In genomic region chr15:78760091-78760882, GRCh38 we compare ENCODE assay signal across 8 cellular contexts. TPM values are rescaled to one million over a fixed set of nuclear protein-coding genes. Genes with fewer than 3 reads are reported as not detected.
A peak's percentile ranks its signal among the peaks of the same experiment; 100 is the strongest.
DNase-seq lines count a peak whose midpoint lies in the region; ATAC-seq and TF ChIP-seq lines count a peak whose summit lies in the region.
"Not testable (repeated sequence)": the region's sequence is repeated elsewhere in the genome, so short reads cannot be mapped to it uniquely, and the experiment has no call there.

No MANE protein-coding gene starts in this region.

- H3K4me3 ChIP-seq in CD4-positive, CD25-positive, alpha-beta regulatory T cell (ENCODE audit: low read depth, low read length); Karpas-422 (ENCODE audit: low read length); esophagus muscularis mucosa; stomach smooth muscle (ENCODE audit: low read length in 2 of 2): not testable (repeated sequence)

- H3K36me3 ChIP-seq in CD4-positive, CD25-positive, alpha-beta regulatory T cell (ENCODE audit: control insufficient read depth, insufficient read depth, low read length); Karpas-422 (ENCODE audit: insufficient read depth, low read length); esophagus muscularis mucosa; stomach smooth muscle (ENCODE audit: control insufficient read depth in 2 of 2, insufficient read depth in 2 of 2, low read length in 2 of 2): not testable (repeated sequence)

- not testable (repeated sequence) for H3K9me3 Mint-ChIP-seq in CD4-positive, CD25-positive, alpha-beta regulatory T cell; T-cell; activated naive CD8-positive, alpha-beta T cell treated with anti-CD3 and anti-CD28 coated beads, Interleukin-2, amount 10 ng/mL, durations not matched to agents 7 days and 5 days

- not testable (repeated sequence) for TF ChIP-seq CTCF in esophagus muscularis mucosa (IDR thresholded peaks at IDR 0.05)

- not testable (repeated sequence) for H2AFZ ChIP-seq in Karpas-422 (ENCODE audit: low read length)

- H3K9me2 ChIP-seq in Karpas-422 (replicated peaks; ENCODE audit: insufficient read depth, low read length): not testable (repeated sequence)

- not testable (repeated sequence) for H4K20me1 ChIP-seq in Karpas-422 (ENCODE audit: insufficient read depth, low read depth, low read length)

- H3K27me3 Mint-ChIP-seq in CD4-positive, CD25-positive, alpha-beta regulatory T cell; T-cell; activated naive CD8-positive, alpha-beta T cell treated with anti-CD3 and anti-CD28 coated beads, Interleukin-2, amount 10 ng/mL, durations not matched to agents 7 days and 5 days: not testable (repeated sequence)

- TF ChIP-seq POLR2A in esophagus muscularis mucosa (IDR thresholded peaks at IDR 0.05; ENCODE audit: low read depth): not testable (repeated sequence)

- not testable (repeated sequence) for ATAC-seq in CD4-positive, CD25-positive, alpha-beta regulatory T cell (ENCODE audit: low read depth in 2 of 2); T-cell (replicated peaks in 1 of 4); activated naive CD8-positive, alpha-beta T cell treated with anti-CD3 and anti-CD28 coated beads, Interleukin-2, amount 10 ng/mL, durations not matched to agents 7 days and 5 days (ENCODE audit: low read depth)

- H3K4me3 Mint-ChIP-seq in CD4-positive, CD25-positive, alpha-beta regulatory T cell: peak overlapping the region in 1 of 4 donors; percentile 43
- H3K4me3 Mint-ChIP-seq in T-cell: peak overlapping the region in 1 of 3 donors; percentile 67
- not testable (repeated sequence) for H3K4me3 Mint-ChIP-seq in activated naive CD8-positive, alpha-beta T cell treated with anti-CD3 and anti-CD28 coated beads, Interleukin-2, amount 10 ng/mL, durations not matched to agents 7 days and 5 days

- peaks cover 25% of the 10 kb centered on the region for H3K4me1 ChIP-seq in CD4-positive, CD25-positive, alpha-beta regulatory T cell (ENCODE audit: control insufficient read depth, insufficient read depth, low read length, poor library complexity, severe bottlenecking)
- H3K4me1 ChIP-seq in Karpas-422 (ENCODE audit: low read length) (peaks cover 79% of the 10 kb centered on the region), esophagus muscularis mucosa (peaks cover 33 to 52% (median 49%) of the 10 kb centered on the region in 4 donors), stomach smooth muscle (ENCODE audit: control insufficient read depth, insufficient read depth, low read length) (peaks cover 28% of the 10 kb centered on the region)

- not testable (repeated sequence) for H3K9me3 ChIP-seq in CD4-positive, CD25-positive, alpha-beta regulatory T cell (ENCODE audit: control insufficient read depth in 2 of 2, low read length in 2 of 2); Karpas-422 (ENCODE audit: low read length); esophagus muscularis mucosa; stomach smooth muscle (ENCODE audit: control insufficient read depth in 2 of 2, low read length in 2 of 2)

- 38% methylated on average over 3 of the region's 13 CpGs for WGBS in esophagus muscularis mucosa

- not testable (repeated sequence) for H3K27me3 ChIP-seq in CD4-positive, CD25-positive, alpha-beta regulatory T cell (ENCODE audit: control insufficient read depth, insufficient read depth, low read length); Karpas-422 (ENCODE audit: low read length); esophagus muscularis mucosa; stomach smooth muscle (ENCODE audit: control insufficient read depth in 1 of 2, insufficient read depth in 2 of 2, low read length in 2 of 2)

- DNase-seq in CD4-positive, CD25-positive, alpha-beta regulatory T cell; T-cell; esophagus muscularis mucosa (ENCODE audit: extremely low spot score): not testable (repeated sequence)
- peak; percentile 82 for DNase-seq in Karpas-422
- DNase-seq in activated naive CD8-positive, alpha-beta T cell treated with anti-CD3 and anti-CD28 coated beads, Interleukin-2, amount 10 ng/mL, durations not matched to agents 7 days and 5 days: peak; percentile 26
- DNase-seq in islet precursor cell: peak; percentile 48
- DNase-seq in nucleus accumbens (lab: John Stamatoyannopoulos, UW): peak in 44 of 56 donors; percentile 7 to 75 (median 38)

- H3K27ac ChIP-seq in CD4-positive, CD25-positive, alpha-beta regulatory T cell (ENCODE audit: insufficient read depth, low read length, poor library complexity, severe bottlenecking): not testable (repeated sequence)
- H3K27ac ChIP-seq in Karpas-422 (ENCODE audit: low read length) (peak overlapping the region; percentile 99), esophagus muscularis mucosa (replicated peaks in 1 of 4) (peak overlapping the region; percentile 38 to 66 (median 60)), stomach smooth muscle (ENCODE audit: low read length) (peak overlapping the region; percentile 37)

- H3K9ac ChIP-seq in Karpas-422 (ENCODE audit: low read length): peak overlapping the region; percentile 76
- not testable (repeated sequence) for H3K9ac ChIP-seq in stomach smooth muscle (ENCODE audit: low read length in 2 of 2)

- peak overlapping the region; percentile 79 for H3K4me2 ChIP-seq in Karpas-422 (ENCODE audit: low read depth, low read length, poor library complexity, severe bottlenecking)

- CTCF ChIA-PET in T-cell (lab: Charles Lee): not testable (repeated sequence)

- TF ChIP-seq EP300 in esophagus muscularis mucosa (IDR thresholded peaks at IDR 0.05): not testable (repeated sequence)

- H3K36me3 Mint-ChIP-seq in CD4-positive, CD25-positive, alpha-beta regulatory T cell; T-cell; activated naive CD8-positive, alpha-beta T cell treated with anti-CD3 and anti-CD28 coated beads, Interleukin-2, amount 10 ng/mL, durations not matched to agents 7 days and 5 days: not testable (repeated sequence)

- POLR2A ChIA-PET in T-cell (lab: Charles Lee): not testable (repeated sequence)
- POLR2A ChIA-PET in activated naive CD8-positive, alpha-beta T cell treated with anti-CD3 and anti-CD28 coated beads, Interleukin-2, amount 10 ng/mL, durations not matched to agents 7 days and 5 days (lab: Charles Lee): interaction anchor here (1.3 to 1.5 kb wide), 2 partner anchors 9 to 114 kb away, joined by 3 to 4 read pairs; no protein-coding TSS in a partner anchor

- peaks cover 0 to 37% (median 11%) of the 10 kb centered on the region in 4 donors for H3K4me1 Mint-ChIP-seq in CD4-positive, CD25-positive, alpha-beta regulatory T cell
- peaks cover 22 to 37% (median 35%) of the 10 kb centered on the region in 3 donors for H3K4me1 Mint-ChIP-seq in T-cell
- H3K4me1 Mint-ChIP-seq in activated naive CD8-positive, alpha-beta T cell treated with anti-CD3 and anti-CD28 coated beads, Interleukin-2, amount 10 ng/mL, durations not matched to agents 7 days and 5 days: peaks cover 17% of the 10 kb centered on the region

- H3K27ac Mint-ChIP-seq in CD4-positive, CD25-positive, alpha-beta regulatory T cell: peak overlapping the region in 2 of 3 donors; percentile 62 to 76
- H3K27ac Mint-ChIP-seq in T-cell: peak overlapping the region; percentile 22 to 49
- H3K27ac Mint-ChIP-seq in activated naive CD8-positive, alpha-beta T cell treated with anti-CD3 and anti-CD28 coated beads, Interleukin-2, amount 10 ng/mL, durations not matched to agents 7 days and 5 days: peak overlapping the region; percentile 92

- not testable (repeated sequence) for H3K79me2 ChIP-seq in Karpas-422 (ENCODE audit: low read length)

- intact Hi-C loops in esophagus muscularis mucosa (cut with DNase I): not testable (repeated sequence)

RNA-seq across cellular contexts. Expression of gene ADAMTS7, which starts 51.0 kb away (rescaled TPM):
- not detected for total RNA-seq in CD4-positive, CD25-positive, alpha-beta regulatory T cell
- polyA plus RNA-seq in CD4-positive, CD25-positive, alpha-beta regulatory T cell: not detected
- 0.29 and 0.75 TPM in 2 replicates for total RNA-seq in Karpas-422 (2014; rRNA removed; shearing (Covaris generic); ENCODE audit: low replicate concordance)
- total RNA-seq in T-cell (1 to 10 TPM in 2 of 5 donors, under 1 TPM in 1, not detected in 2; 0.79 to 2.3 (median 1.0) TPM), esophagus muscularis mucosa (1 to 10 TPM; 2.0 to 4.6 (median 2.3) TPM)
- total RNA-seq in activated naive CD8-positive, alpha-beta T cell treated with anti-CD3 and anti-CD28 coated beads, Interleukin-2, amount 10 ng/mL, durations not matched to agents 7 days and 5 days: under 1 TPM in 1 of 2 experiments, not detected in 1; 0.14 TPM

Comparison
In these comparisons a context has a peak if more than half of its experiments do, and no peak if none do; other contexts are left out.
1. H3K27ac Mint-ChIP-seq: peak in every context shown above with its lines; median percentile 92 in activated naive CD8-positive, alpha-beta T cell treated with anti-CD3 and anti-CD28 coated beads, Interleukin-2, amount 10 ng/mL, durations not matched to agents 7 days and 5 days; 69 in CD4-positive, CD25-positive, alpha-beta regulatory T cell; 36 in T-cell.